Comparison of ENCODE assay signal across 9 cellular contexts in genomic region chr12:22356231-22356630, GRCh38. TPM values are rescaled to one million over a fixed set of nuclear protein-coding genes. Genes with fewer than 3 reads are reported as not detected.
"Had no signal": no experiment of that assay in that cellular context is flagged by ENCODE, and none has a peak within 500 bp of the region (broad histone marks: within the 10 kb centered on the region; RNA-seq: fewer than 3 reads in every experiment).

No MANE protein-coding gene starts in this region.

- H3K4me1 Mint-ChIP-seq: IgD-negative memory B cell had no signal

- H3K27ac ChIP-seq: HL-60, KMS-11 had no signal

- ATAC-seq: HepG2, K562 had no signal

- H3K27ac Mint-ChIP-seq: IgD-negative memory B cell had no signal

- H3K9me3 Mint-ChIP-seq: IgD-negative memory B cell had no signal

- H3K4me3 Mint-ChIP-seq: IgD-negative memory B cell had no signal

- H3K4me2 ChIP-seq: KMS-11 had no signal

- DNase-seq: IMR-90, KBM-7, KG1 had no signal

- H3K4me3 ChIP-seq: K562 had no signal

- H3K9ac ChIP-seq: KMS-11 had no signal

RNA-seq across cellular contexts. Expression of gene ST8SIA1, which starts 21.7 kb away (rescaled TPM):
- total RNA-seq: HepG2, HT-29, IMR-90 had no signal
- polyA plus RNA-seq: HepG2, IgD-negative memory B cell, IMR-90 had no signal
